In the genomic region with DNA sequence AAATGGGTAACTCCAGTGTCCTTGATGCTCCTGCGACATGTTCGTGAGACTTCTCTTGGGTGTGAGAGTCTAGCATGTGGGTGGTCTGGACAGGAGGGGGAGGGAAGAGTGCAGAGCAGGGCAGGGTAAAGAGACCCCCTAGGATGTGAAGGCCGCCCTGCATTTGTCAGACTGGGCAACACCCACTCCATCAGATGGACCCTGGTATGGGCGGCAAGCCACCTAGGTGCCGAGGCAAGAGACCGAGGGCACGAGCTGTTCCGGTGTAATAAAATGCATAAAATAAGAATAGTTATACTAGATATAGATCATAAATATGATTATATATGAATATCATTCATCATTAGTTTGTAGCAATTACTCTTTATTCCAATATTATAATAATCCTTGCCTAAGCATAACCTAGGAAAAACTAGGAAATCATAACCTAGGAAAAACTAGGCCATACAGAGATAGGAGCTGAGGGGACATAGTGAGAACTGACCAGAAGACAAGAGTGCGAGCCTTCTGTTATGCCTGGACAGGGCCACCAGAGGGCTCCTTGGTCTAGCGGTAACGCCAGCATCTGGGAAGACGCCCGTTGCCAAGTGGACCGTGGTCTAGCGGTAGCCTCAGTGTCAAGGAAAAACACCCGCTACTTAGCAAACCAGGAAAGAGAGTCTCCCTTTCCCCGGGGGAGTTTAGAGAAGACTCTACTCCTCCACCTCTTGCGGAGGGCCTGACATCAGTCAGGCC, we compare ENCODE assay signal across 8 cellular contexts. TPM values are rescaled to one million over a fixed set of nuclear protein-coding genes. Genes with fewer than 3 reads are reported as not detected.
DNase-seq lines count a peak whose midpoint lies in the region; ATAC-seq, FAIRE-seq and TF ChIP-seq lines count a peak whose summit lies in the region.
"Not testable (repeated sequence)": the region's sequence is repeated elsewhere in the genome, so short reads cannot be mapped to it uniquely, and the experiment has no call there.

No MANE protein-coding gene starts in this region.

- not testable (repeated sequence) for H3K56ac ChIP-seq in H1 (replicated peaks; ENCODE audit: insufficient read length, low read depth, low read length)

- H3K9me3 Mint-ChIP-seq in natural killer cell treated with Interleukin-12 subunit alpha and Interleukin-12 subunit beta and Interleukin-15 and Interleukin-18, amount 100 ng/mL, for 72 hours; stimulated activated memory B cell treated with anti-CD40 and anti-IgM and Interleukin-4, amounts not matched to agents 10 μg/mL and 1 μg/mL and 100 μg/mL, for 72 hours: not testable (repeated sequence)

- not testable (repeated sequence) for H4K91ac ChIP-seq in H1 (replicated peaks; ENCODE audit: insufficient read length, low read length)

- H2BK120ac ChIP-seq in H1 (replicated peaks; ENCODE audit: low read depth, low read length), result not testable (repeated sequence)

- not testable (repeated sequence) for H2AFZ ChIP-seq in H1 (ENCODE audit: low read length)

- H4K8ac ChIP-seq in H1 (ENCODE audit: extremely low read depth, insufficient read depth, low read length), result not testable (repeated sequence)

- H3K14ac ChIP-seq in H1 (ENCODE audit: insufficient read length), result not testable (repeated sequence)

- H3K18ac ChIP-seq in H1 (ENCODE audit: extremely low read depth, low read length), result not testable (repeated sequence)

- FAIRE-seq in H1 (lab: Jason Lieb, UNC), result not testable (repeated sequence)

- peaks cover 0 to 18% of the 10 kb centered on the region in 2 experiments; a peak in 1 of 4 replicates for H3K79me2 ChIP-seq in H1 (ENCODE audit: control insufficient read depth in 1 of 2, insufficient read depth in 2 of 2, low read length in 2 of 2)

- not testable (repeated sequence) for H2BK15ac ChIP-seq in H1 (ENCODE audit: low read length)

- H3K36me3 ChIP-seq in H1 (ENCODE audit: control insufficient read depth in 2 of 4, insufficient read depth in 4 of 4, low read length in 3 of 4), result peaks cover 5 to 20% (median 14%) of the 10 kb centered on the region in 4 experiments; a peak in 5 of 8 replicates
- not testable (repeated sequence) for H3K36me3 ChIP-seq in cardiac muscle cell

- not testable (repeated sequence) for H3K9me3 ChIP-seq in H1 (ENCODE audit: insufficient read depth in 2 of 2, low read depth in 1 of 2, low read length in 1 of 2); cardiac muscle cell (ENCODE audit: low read depth)

- H3K79me1 ChIP-seq in H1 (ENCODE audit: low read depth, low read length), result not testable (repeated sequence)

- H3K36me3 Mint-ChIP-seq in natural killer cell treated with Interleukin-12 subunit alpha and Interleukin-12 subunit beta and Interleukin-15 and Interleukin-18, amount 100 ng/mL, for 72 hours, result peaks cover 12% of the 10 kb centered on the region
- H3K36me3 Mint-ChIP-seq in stimulated activated memory B cell treated with anti-CD40 and anti-IgM and Interleukin-4, amounts not matched to agents 10 μg/mL and 1 μg/mL and 100 μg/mL, for 72 hours, result peaks cover 62% of the 10 kb centered on the region

- not testable (repeated sequence) for H2AK5ac ChIP-seq in H1 (ENCODE audit: low read depth, low read length)

- not testable (repeated sequence) for H2BK12ac ChIP-seq in H1 (ENCODE audit: low read depth, low read length)

- not testable (repeated sequence) for H2BK5ac ChIP-seq in H1 (ENCODE audit: low read depth, low read length)

- H3K27me3 ChIP-seq in H1 (replicated peaks in 1 of 4; ENCODE audit: control insufficient read depth in 3 of 4, extremely low read depth in 1 of 4, insufficient read depth in 3 of 4, low read length in 3 of 4); cardiac muscle cell: not testable (repeated sequence)

- POLR2A ChIA-PET in H1 (lab: Charles Lee; ENCODE audit: partially characterized antibody), result interaction anchor here (1.2 to 1.6 kb wide), 2 partner anchors 13 to 121 kb away, joined by 3 to 4 read pairs; a partner anchor contains a TSS

- peak; percentile 47 to 51 for TF ChIP-seq RAD21 in H1 (IDR thresholded peaks at IDR 0.05 in 1 of 2, conservative IDR thresholded peaks at IDR 0.05 in 1 of 2; ENCODE audit: low read depth in 2 of 2, low read length in 2 of 2)

- not testable (repeated sequence) for H3K9ac ChIP-seq in H1 (replicated peaks in 1 of 4; ENCODE audit: extremely low read depth in 1 of 4, low read depth in 3 of 4, low read length in 3 of 4)

- H4K5ac ChIP-seq in H1 (ENCODE audit: insufficient read length, low read depth, low read length), result not testable (repeated sequence)

- not testable (repeated sequence) for TF ChIP-seq POLR2A in H1 (IDR thresholded peaks at IDR 0.05; ENCODE audit: control extremely low read depth in 1 of 2, low read depth in 2 of 2, low read length in 2 of 2)

- H3K4me2 ChIP-seq in H1 (ENCODE audit: insufficient read depth in 1 of 2, low read depth in 2 of 2, low read length in 2 of 2), result not testable (repeated sequence)

- not testable (repeated sequence) for H3K23ac ChIP-seq in H1 (ENCODE audit: insufficient read length)

- H3K23me2 ChIP-seq in H1 (ENCODE audit: low read depth, low read length), result not testable (repeated sequence)

- not testable (repeated sequence) for H3K4me3 Mint-ChIP-seq in natural killer cell treated with Interleukin-12 subunit alpha and Interleukin-12 subunit beta and Interleukin-15 and Interleukin-18, amount 100 ng/mL, for 72 hours; stimulated activated memory B cell treated with anti-CD40 and anti-IgM and Interleukin-4, amounts not matched to agents 10 μg/mL and 1 μg/mL and 100 μg/mL, for 72 hours

- H4K20me1 ChIP-seq in H1 (replicated peaks in 1 of 2; ENCODE audit: control insufficient read depth in 1 of 2, insufficient read depth in 2 of 2, low read length in 2 of 2), result not testable (repeated sequence)

- TF ChIP-seq CTCF in AG09319 (IDR thresholded peaks at IDR 0.05; ENCODE audit: low read depth, low read length) (peak; percentile 11), GM12872 (IDR thresholded peaks at IDR 0.05; ENCODE audit: insufficient read depth, low read depth, low read length) (peak; percentile 38; the same call in 2 of the 3 replicates), WI38 (IDR thresholded peaks at IDR 0.05; ENCODE audit: low read depth, low read length) (0 out of 2 replicates have a peak, but pooled peaks have one; percentile 6), H1 (IDR thresholded peaks at IDR 0.05; ENCODE audit: control extremely low read depth in 1 of 3, insufficient read depth in 1 of 3, low read depth in 1 of 3, low read length in 3 of 3) (peak; percentile 12 to 37 (median 24); a peak in 3 of 4 replicates), cardiac muscle cell (IDR thresholded peaks at IDR 0.05; ENCODE audit: low read depth, low read length) (peak; percentile 35)

- H2BK20ac ChIP-seq in H1 (ENCODE audit: low read length), result not testable (repeated sequence)

- not testable (repeated sequence) for H3K4me1 ChIP-seq in H1 (replicated peaks in 1 of 4; ENCODE audit: control insufficient read depth in 3 of 4, insufficient read depth in 4 of 4, low read length in 3 of 4); cardiac muscle cell (ENCODE audit: low read depth)

- H3K4me3 ChIP-seq in WI38 (ENCODE audit: low read depth, low read length); H1 (ENCODE audit: extremely low read depth in 1 of 4, insufficient read depth in 2 of 4, low read depth in 3 of 4, low read length in 4 of 4); cardiac muscle cell: not testable (repeated sequence)

- CTCF ChIA-PET in H1 (lab: Charles Lee; ENCODE audit: partially characterized antibody), result interaction anchor here (0.8 to 2.9 kb wide), 11 partner anchors 9 to 76 kb away, joined by 3 to 11 read pairs (median 3); a partner anchor contains a TSS

- not testable (repeated sequence) for H3K4me1 Mint-ChIP-seq in natural killer cell treated with Interleukin-12 subunit alpha and Interleukin-12 subunit beta and Interleukin-15 and Interleukin-18, amount 100 ng/mL, for 72 hours (ENCODE audit: low read depth in 2 of 2)
- H3K4me1 Mint-ChIP-seq in stimulated activated memory B cell treated with anti-CD40 and anti-IgM and Interleukin-4, amounts not matched to agents 10 μg/mL and 1 μg/mL and 100 μg/mL, for 72 hours, result peaks cover 17% of the 10 kb centered on the region

- WGBS in H1 (ENCODE audit: extremely low coverage in 1 of 2, insufficient coverage in 1 of 2, insufficient read length in 1 of 2, insufficient replicate concordance in 2 of 2, low coverage in 1 of 2, low lambda C conversion rate in 2 of 2, missing lambda C conversion rate in 1 of 2), 2 experiments, result 85% methylated on average over 17 of the region's 18 CpGs; no CpG with 5 or more reads in 1 of the 2 experiments

- H3K27ac Mint-ChIP-seq in natural killer cell treated with Interleukin-12 subunit alpha and Interleukin-12 subunit beta and Interleukin-15 and Interleukin-18, amount 100 ng/mL, for 72 hours, result not testable (repeated sequence)
- H3K27ac Mint-ChIP-seq in stimulated activated memory B cell treated with anti-CD40 and anti-IgM and Interleukin-4, amounts not matched to agents 10 μg/mL and 1 μg/mL and 100 μg/mL, for 72 hours, result peak overlapping the region; percentile 40

- not testable (repeated sequence) for H3K4ac ChIP-seq in H1 (replicated peaks; ENCODE audit: insufficient read length, low read depth, low read length)

- H3K27ac ChIP-seq in H1 (ENCODE audit: low read depth, low read length); cardiac muscle cell: not testable (repeated sequence)

- not testable (repeated sequence) for H3K27me3 Mint-ChIP-seq in natural killer cell treated with Interleukin-12 subunit alpha and Interleukin-12 subunit beta and Interleukin-15 and Interleukin-18, amount 100 ng/mL, for 72 hours; stimulated activated memory B cell treated with anti-CD40 and anti-IgM and Interleukin-4, amounts not matched to agents 10 μg/mL and 1 μg/mL and 100 μg/mL, for 72 hours

- not testable (repeated sequence) for ATAC-seq in natural killer cell treated with Interleukin-12 subunit alpha and Interleukin-12 subunit beta and Interleukin-15 and Interleukin-18, amount 100 ng/mL, for 72 hours; stimulated activated memory B cell treated with anti-CD40 and anti-IgM and Interleukin-4, amounts not matched to agents 10 μg/mL and 1 μg/mL and 100 μg/mL, for 72 hours

- not testable (repeated sequence) for TF ChIP-seq EP300 in H1 (IDR thresholded peaks at IDR 0.05; ENCODE audit: borderline replicate concordance in 1 of 2, low read depth in 2 of 2, low read length in 2 of 2)

- DNase-seq in AG09319 (ENCODE audit: extremely low read depth, low read depth); cardiac muscle cell (ENCODE audit: low read depth in 1 of 2, low spot score in 1 of 2): not testable (repeated sequence)
- DNase-seq in NCI-H748 (lab: John Stamatoyannopoulos, UW; ENCODE audit: unreplicated experiment) (peak; percentile 1), H1 (ENCODE audit: low read depth in 1 of 2, low spot score in 2 of 2) (peak in 1 of 2 experiments; percentile 59)
- peak; percentile 56 for DNase-seq in natural killer cell treated with Interleukin-12 subunit alpha and Interleukin-12 subunit beta and Interleukin-15 and Interleukin-18, amount 100 ng/mL, for 72 hours (ENCODE audit: low spot score)

RNA-seq across cellular contexts. Expression of a gene that starts 12.9 kb away (rescaled TPM):
- 12.9 and 14.2 TPM in 2 replicates for total RNA-seq in H1 (2021; fragmentation: NEBNext Ultra II Directional; extraction: Animal tissue kit (Norgen Biotek cat#: 25700))
- polyA plus RNA-seq in H1 (2011; rRNA removed), result 14.2 and 19.1 TPM in 2 replicates
- 11.7 TPM for polyA plus RNA-seq in H1 (2011; cell fraction: cytosol; rRNA removed)
- 19.6 TPM for polyA plus RNA-seq in H1 (2011; cell fraction: nucleus; rRNA removed)
- polyA plus RNA-seq in H1 (2012, experiment 1 of 2), result 8.1 to 13.0 TPM (median 12.1 TPM) in 4 replicates
- 11.4 TPM for polyA plus RNA-seq in H1 (2012, experiment 2 of 2)
- polyA plus RNA-seq in H1 (2013, experiment 1 of 2), result 8.3 TPM
- polyA plus RNA-seq in H1 (2013, experiment 2 of 2), result 8.1 TPM
- 7.5 TPM in 2 replicates for polyA minus RNA-seq in H1 (2011; rRNA and poly(A)+ RNA removed)
- 8.1 TPM for polyA minus RNA-seq in H1 (2011; cell fraction: cytosol; rRNA and poly(A)+ RNA removed)
- 6.3 TPM for polyA minus RNA-seq in H1 (2011; cell fraction: nucleus; rRNA and poly(A)+ RNA removed)
- 10.9 and 15.4 TPM in 2 replicates for total RNA-seq in cardiac muscle cell
- polyA plus RNA-seq in cardiac muscle cell, result 10.8 and 11.4 TPM in 2 replicates
- 10 to 100 TPM; 14.7 to 15.5 TPM for total RNA-seq in natural killer cell treated with Interleukin-12 subunit alpha and Interleukin-12 subunit beta and Interleukin-15 and Interleukin-18, amount 100 ng/mL, for 72 hours

RNA-seq across cellular contexts. Expression of a gene that starts 39.2 kb away (rescaled TPM):
- total RNA-seq in H1 (2021; fragmentation: NEBNext Ultra II Directional; extraction: Animal tissue kit (Norgen Biotek cat#: 25700)), result 63.1 and 71.6 TPM in 2 replicates
- polyA plus RNA-seq in H1 (2011; rRNA removed) (51.5 and 70.8 TPM in 2 replicates), cardiac muscle cell (5.7 and 9.9 TPM in 2 replicates)
- 60.4 TPM for polyA plus RNA-seq in H1 (2011; cell fraction: cytosol; rRNA removed)
- 122 TPM for polyA plus RNA-seq in H1 (2011; cell fraction: nucleus; rRNA removed)
- polyA plus RNA-seq in H1 (2012, experiment 1 of 2), result 42.7 to 63.6 TPM (median 56.4 TPM) in 4 replicates
- polyA plus RNA-seq in H1 (2012, experiment 2 of 2), result 53.7 TPM
- 35.5 TPM for polyA plus RNA-seq in H1 (2013, experiment 1 of 2)
- 37.5 TPM for polyA plus RNA-seq in H1 (2013, experiment 2 of 2)
- 11.2 and 14.8 TPM in 2 replicates for polyA minus RNA-seq in H1 (2011; rRNA and poly(A)+ RNA removed)
- 20.3 TPM for polyA minus RNA-seq in H1 (2011; cell fraction: cytosol; rRNA and poly(A)+ RNA removed)
- polyA minus RNA-seq in H1 (2011; cell fraction: nucleus; rRNA and poly(A)+ RNA removed), result 11.5 TPM
- total RNA-seq in cardiac muscle cell, result 6.6 and 18.4 TPM in 2 replicates
- total RNA-seq in natural killer cell treated with Interleukin-12 subunit alpha and Interleukin-12 subunit beta and Interleukin-15 and Interleukin-18, amount 100 ng/mL, for 72 hours, result 1 to 10 TPM in 1 of 2 donors, under 1 TPM in 1; 0.88 to 3.2 TPM

RNA-seq across cellular contexts. Expression of a gene that starts 40.0 kb away (rescaled TPM):
- total RNA-seq in H1 (2021; fragmentation: NEBNext Ultra II Directional; extraction: Animal tissue kit (Norgen Biotek cat#: 25700)), result 17.5 and 18.2 TPM in 2 replicates
- polyA plus RNA-seq in H1 (2011; rRNA removed), result 7.9 and 14.0 TPM in 2 replicates
- 10.0 TPM for polyA plus RNA-seq in H1 (2011; cell fraction: cytosol; rRNA removed)
- 48.4 TPM for polyA plus RNA-seq in H1 (2011; cell fraction: nucleus; rRNA removed)
- polyA plus RNA-seq in H1 (2012, experiment 1 of 2), result 7.8 to 17.1 TPM (median 14.4 TPM) in 4 replicates
- 9.1 TPM for polyA plus RNA-seq in H1 (2012, experiment 2 of 2)
- 9.5 TPM for polyA plus RNA-seq in H1 (2013, experiment 1 of 2)
- 8.5 TPM for polyA plus RNA-seq in H1 (2013, experiment 2 of 2)
- polyA minus RNA-seq in H1 (2011; rRNA and poly(A)+ RNA removed), result 16.0 and 19.4 TPM in 2 replicates
- polyA minus RNA-seq in H1 (2011; cell fraction: cytosol; rRNA and poly(A)+ RNA removed), result 21.0 TPM
- polyA minus RNA-seq in H1 (2011; cell fraction: nucleus; rRNA and poly(A)+ RNA removed), result 35.2 TPM
- total RNA-seq in cardiac muscle cell, result 8.7 and 14.3 TPM in 2 replicates
- polyA plus RNA-seq in cardiac muscle cell, result 1.4 and 1.7 TPM in 2 replicates
- total RNA-seq in natural killer cell treated with Interleukin-12 subunit alpha and Interleukin-12 subunit beta and Interleukin-15 and Interleukin-18, amount 100 ng/mL, for 72 hours, result 10 to 100 TPM; 19.6 to 27.6 TPM

RNA-seq across cellular contexts. Expression of a gene that starts 44.1 kb away (rescaled TPM):
- total RNA-seq in H1 (2021; fragmentation: NEBNext Ultra II Directional; extraction: Animal tissue kit (Norgen Biotek cat#: 25700)), result 37.1 and 37.8 TPM in 2 replicates
- 16.2 and 24.3 TPM in 2 replicates for polyA plus RNA-seq in H1 (2011; rRNA removed)
- polyA plus RNA-seq in H1 (2011; cell fraction: cytosol; rRNA removed), result 19.7 TPM
- polyA plus RNA-seq in H1 (2011; cell fraction: nucleus; rRNA removed), result 181 TPM
- 17.9 to 26.4 TPM (median 23.9 TPM) in 4 replicates for polyA plus RNA-seq in H1 (2012, experiment 1 of 2)
- 18.4 TPM for polyA plus RNA-seq in H1 (2012, experiment 2 of 2)
- polyA plus RNA-seq in H1 (2013, experiment 1 of 2), result 14.4 TPM
- 12.9 TPM for polyA plus RNA-seq in H1 (2013, experiment 2 of 2)
- polyA minus RNA-seq in H1 (2011; rRNA and poly(A)+ RNA removed), result 46.2 and 51.7 TPM in 2 replicates
- polyA minus RNA-seq in H1 (2011; cell fraction: cytosol; rRNA and poly(A)+ RNA removed), result 23.6 TPM
- 47.6 TPM for polyA minus RNA-seq in H1 (2011; cell fraction: nucleus; rRNA and poly(A)+ RNA removed)
- 14.9 TPM in 2 replicates for total RNA-seq in cardiac muscle cell
- 14.8 and 15.8 TPM in 2 replicates for polyA plus RNA-seq in cardiac muscle cell
- total RNA-seq in natural killer cell treated with Interleukin-12 subunit alpha and Interleukin-12 subunit beta and Interleukin-15 and Interleukin-18, amount 100 ng/mL, for 72 hours, result 10 to 100 TPM; 32.3 to 76.9 TPM
